Comparison of ENCODE assay signal across 20 cellular contexts in genomic region chr5:68918306-68918705, GRCh38.
"Had no signal": no experiment of that assay in that cellular context is flagged by ENCODE, and none has a peak within 500 bp of the region (broad histone marks: within the 10 kb centered on the region; RNA-seq: fewer than 3 reads in every experiment).

No MANE protein-coding gene starts in this region.

- DNase-seq: activated CD4-positive, alpha-beta T cell treated with anti-CD3 and anti-CD28 coated beads for 48 hours; activated CD4-positive, alpha-beta T cell treated with anti-CD3 and anti-CD28 coated beads, Interleukin-2, amount 50 U/mL, for 4 hours; activated CD4-positive, CD25-positive, alpha-beta regulatory T cell treated with anti-CD3 and anti-CD28 coated beads, Interleukin-2, amount 50 U/mL, for 72 hours; activated CD8-positive, alpha-beta memory T cell treated with anti-CD3 and anti-CD28 coated beads, Interleukin-2, amount 10 ng/mL, durations not matched to agents 7 days and 5 days; activated CD8-positive, alpha-beta T cell treated with anti-CD3 and anti-CD28 coated beads, Interleukin-2, amount 10 ng/mL, durations not matched to agents 7 days and 5 days; activated effector memory CD4-positive, alpha-beta T cell treated with Interleukin-2 at 50 U/mL for 16 hours; activated naive CD4-positive, alpha-beta T cell; activated T-cell treated with anti-CD3 and anti-CD28 coated beads, Interleukin-2, amount 50 U/mL, for 24 hours; aorta; Karpas-422; NCI-H1694; NCI-H2029; NCI-H2107; NCI-H2171 treated with DMSO at 0.1 percent for 48 hours; NCI-H345; NCI-H510A treated with DMSO at 0.1 percent for 48 hours; NCI-H69; NK-92 treated with Interleukin-12 subunit alpha and Interleukin-12 subunit beta, amount 100 ng/mL, for 24 hours; SHP77 treated with DMSO at 0.1 percent for 48 hours had no signal

- FAIRE-seq: RCC 7860 had no signal
